In the genomic region with DNA sequence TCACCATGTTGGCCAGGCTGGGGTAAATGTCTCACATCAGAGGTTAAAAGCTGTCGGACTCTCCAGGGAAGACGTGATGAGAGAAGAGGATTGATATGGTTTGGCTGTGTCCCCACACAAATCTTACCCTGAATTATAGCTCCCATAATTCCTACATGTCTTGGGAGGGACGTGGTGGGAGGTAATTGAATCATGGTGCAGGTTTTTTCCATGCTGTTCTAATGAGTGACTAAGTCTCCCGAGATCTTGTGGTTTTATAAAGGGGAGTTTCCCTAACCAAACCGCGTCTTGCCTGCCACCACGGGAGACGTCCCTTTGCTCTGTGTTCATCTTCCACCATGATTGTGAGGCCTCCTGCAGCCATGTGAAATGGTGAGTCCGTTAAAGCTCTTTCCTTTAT, we compare ENCODE assay signal across 11 cellular contexts.
DNase-seq lines count a peak whose midpoint lies in the region; ATAC-seq and TF ChIP-seq lines count a peak whose summit lies in the region.
"Had no signal": no experiment of that assay in that cellular context is flagged by ENCODE, and none has a peak within 500 bp of the region (broad histone marks: within the 10 kb centered on the region; RNA-seq: fewer than 3 reads in every experiment).

No MANE protein-coding gene starts in this region.

- H3K27ac ChIP-seq in heart right ventricle = no peak overlapping the region
- no peak overlapping the region for H3K27ac ChIP-seq in body of pancreas
- H3K27ac ChIP-seq: tibial nerve had no signal

- H3K27ac Mint-ChIP-seq in activated CD4-positive, alpha-beta T cell treated with anti-CD3 and anti-CD28 coated beads for 36 hours = peak overlapping the region; percentile 43
- H3K27ac Mint-ChIP-seq in activated CD4-positive, alpha-beta T cell treated with anti-CD3 and anti-CD28 coated beads, Interleukin-2, amount 10 ng/mL, durations not matched to agents 7 days and 5 days = no peak overlapping the region
- H3K27ac Mint-ChIP-seq in IgD-negative memory B cell = peak overlapping the region in 2 of 3 donors; percentile 14 to 80
- H3K27ac Mint-ChIP-seq in osteocyte (ENCODE audit: unreplicated experiment) = no peak overlapping the region
- H3K27ac Mint-ChIP-seq: dendritic cell treated with granulocyte-macrophage colony-stimulating factor and Interleukin-4, amounts not matched to agents 40 ng/mL and 50 ng/mL, for 4 days had no signal

- peaks cover 11% of the 10 kb centered on the region for H3K36me3 Mint-ChIP-seq in activated CD4-positive, alpha-beta T cell treated with anti-CD3 and anti-CD28 coated beads for 36 hours (ENCODE audit: low read depth)
- H3K36me3 Mint-ChIP-seq in activated CD4-positive, alpha-beta T cell treated with anti-CD3 and anti-CD28 coated beads, Interleukin-2, amount 10 ng/mL, durations not matched to agents 7 days and 5 days (ENCODE audit: low read depth) = peaks cover 20% of the 10 kb centered on the region
- H3K36me3 Mint-ChIP-seq in IgD-negative memory B cell (no peaks in the 10 kb centered on the region), osteocyte (ENCODE audit: unreplicated experiment) (no peaks in the 10 kb centered on the region)

- H3K36me3 ChIP-seq in heart right ventricle (no peaks in the 10 kb centered on the region), body of pancreas (replicated peaks in 1 of 2; ENCODE audit: insufficient read depth in 1 of 2, low read depth in 2 of 2) (no peaks in the 10 kb centered on the region)
- H3K36me3 ChIP-seq: tibial nerve had no signal

- H3K9me3 ChIP-seq in heart right ventricle (peaks cover 0 to 12% (median 0%) of the 10 kb centered on the region in 11 donors), body of pancreas (no peaks in the 10 kb centered on the region)

- no peaks in the 10 kb centered on the region for H3K4me1 ChIP-seq in heart right ventricle
- H3K4me1 ChIP-seq in body of pancreas = no peaks in the 10 kb centered on the region
- H3K4me1 ChIP-seq: tibial nerve had no signal

- no peaks in the 10 kb centered on the region for H3K27me3 Mint-ChIP-seq in activated CD4-positive, alpha-beta T cell treated with anti-CD3 and anti-CD28 coated beads for 36 hours
- no peaks in the 10 kb centered on the region for H3K27me3 Mint-ChIP-seq in activated CD4-positive, alpha-beta T cell treated with anti-CD3 and anti-CD28 coated beads, Interleukin-2, amount 10 ng/mL, durations not matched to agents 7 days and 5 days
- H3K27me3 Mint-ChIP-seq in IgD-negative memory B cell = no peaks in the 10 kb centered on the region
- H3K27me3 Mint-ChIP-seq in osteocyte (ENCODE audit: unreplicated experiment) = peaks cover 11% of the 10 kb centered on the region
- H3K27me3 Mint-ChIP-seq: dendritic cell treated with granulocyte-macrophage colony-stimulating factor and Interleukin-4, amounts not matched to agents 40 ng/mL and 50 ng/mL, for 4 days had no signal

- H3K27me3 ChIP-seq in heart right ventricle = peaks cover 0 to 1% (median 0%) of the 10 kb centered on the region in 7 donors
- no peaks in the 10 kb centered on the region for H3K27me3 ChIP-seq in body of pancreas
- H3K27me3 ChIP-seq: tibial nerve had no signal

- intact Hi-C loops in activated CD4-positive, alpha-beta T cell treated with anti-CD3 and anti-CD28 coated beads for 36 hours (cut with DNase I, micrococcal nuclease) = no loop called here
- intact Hi-C loops in heart right ventricle (cut with DNase I) = no loop called here
- intact Hi-C loops in body of pancreas (cut with DNase I) = no loop called here

- peak; percentile 63 for DNase-seq in activated CD4-positive, alpha-beta T cell treated with anti-CD3 and anti-CD28 coated beads for 36 hours
- no peak for DNase-seq in activated CD4-positive, alpha-beta T cell treated with anti-CD3 and anti-CD28 coated beads, Interleukin-2, amount 10 ng/mL, durations not matched to agents 7 days and 5 days
- DNase-seq in activated naive CD4-positive, alpha-beta T cell treated with anti-CD3 and anti-CD28 coated beads, Interleukin-2, amount 50 U/mL, for 16 hours = peak; percentile 18
- DNase-seq in osteocyte (ENCODE audit: extremely low spot score, unreplicated experiment) (peak; percentile 27), heart right ventricle (no peak), cortex of kidney (lab: John Stamatoyannopoulos, UW) (no peak), body of pancreas (no peak)
- DNase-seq: NCI-H1417 treated with DMSO at 0.1 percent for 48 hours had no signal

- CTCF ChIA-PET in activated CD4-positive, alpha-beta T cell treated with anti-CD3 and anti-CD28 coated beads for 36 hours (lab: Charles Lee) = no interaction called here
- CTCF ChIA-PET in activated CD4-positive, alpha-beta T cell treated with anti-CD3 and anti-CD28 coated beads, Interleukin-2, amount 10 ng/mL, durations not matched to agents 7 days and 5 days (lab: Charles Lee) = no interaction called here

- H3K4me1 Mint-ChIP-seq in activated CD4-positive, alpha-beta T cell treated with anti-CD3 and anti-CD28 coated beads for 36 hours = peaks cover 23% of the 10 kb centered on the region
- peaks cover 25% of the 10 kb centered on the region for H3K4me1 Mint-ChIP-seq in activated CD4-positive, alpha-beta T cell treated with anti-CD3 and anti-CD28 coated beads, Interleukin-2, amount 10 ng/mL, durations not matched to agents 7 days and 5 days
- H3K4me1 Mint-ChIP-seq in IgD-negative memory B cell (peaks cover 8 to 17% (median 12%) of the 10 kb centered on the region in 3 donors), osteocyte (ENCODE audit: unreplicated experiment) (peaks cover 5% of the 10 kb centered on the region)

- H3K4me3 ChIP-seq in heart right ventricle = no peak overlapping the region
- H3K4me3 ChIP-seq in body of pancreas = no peak overlapping the region
- H3K4me3 ChIP-seq: tibial nerve had no signal

- no peak for TF ChIP-seq POLR2A in body of pancreas (IDR thresholded peaks at IDR 0.05)

- peak; percentile 83 for ATAC-seq in activated CD4-positive, alpha-beta T cell treated with anti-CD3 and anti-CD28 coated beads for 36 hours
- no peak for ATAC-seq in heart right ventricle
- ATAC-seq in body of pancreas = no peak

- TF ChIP-seq CTCF in osteocyte (IDR thresholded peaks at IDR 0.05) (no peak), heart right ventricle (IDR thresholded peaks at IDR 0.05) (no peak), body of pancreas (IDR thresholded peaks at IDR 0.05) (no peak)

- WGBS in heart right ventricle, 2 donors = 50 to 53% methylated on average over 9 of the region's 9 CpGs
- 52 to 58% methylated on average over 9 of the region's 9 CpGs for WGBS in body of pancreas, 2 donors

- POLR2A ChIA-PET in activated CD4-positive, alpha-beta T cell treated with anti-CD3 and anti-CD28 coated beads for 36 hours (lab: Charles Lee) = no interaction called here
- POLR2A ChIA-PET in activated CD4-positive, alpha-beta T cell treated with anti-CD3 and anti-CD28 coated beads, Interleukin-2, amount 10 ng/mL, durations not matched to agents 7 days and 5 days (lab: Charles Lee) = no interaction called here

- no peak overlapping the region for H3K4me3 Mint-ChIP-seq in activated CD4-positive, alpha-beta T cell treated with anti-CD3 and anti-CD28 coated beads for 36 hours
- no peak overlapping the region for H3K4me3 Mint-ChIP-seq in activated CD4-positive, alpha-beta T cell treated with anti-CD3 and anti-CD28 coated beads, Interleukin-2, amount 10 ng/mL, durations not matched to agents 7 days and 5 days
- no peak overlapping the region for H3K4me3 Mint-ChIP-seq in IgD-negative memory B cell
- H3K4me3 Mint-ChIP-seq in osteocyte (ENCODE audit: unreplicated experiment) = no peak overlapping the region
- H3K4me3 Mint-ChIP-seq: dendritic cell treated with granulocyte-macrophage colony-stimulating factor and Interleukin-4, amounts not matched to agents 40 ng/mL and 50 ng/mL, for 4 days had no signal

- peaks cover 11% of the 10 kb centered on the region for H3K9me3 Mint-ChIP-seq in activated CD4-positive, alpha-beta T cell treated with anti-CD3 and anti-CD28 coated beads for 36 hours (ENCODE audit: low read depth)
- H3K9me3 Mint-ChIP-seq in activated CD4-positive, alpha-beta T cell treated with anti-CD3 and anti-CD28 coated beads, Interleukin-2, amount 10 ng/mL, durations not matched to agents 7 days and 5 days = peaks cover 8% of the 10 kb centered on the region
- H3K9me3 Mint-ChIP-seq in IgD-negative memory B cell (peaks cover 0 to 5% (median 0%) of the 10 kb centered on the region in 3 donors), osteocyte (ENCODE audit: unreplicated experiment) (peaks cover 5% of the 10 kb centered on the region)
- H3K9me3 Mint-ChIP-seq: dendritic cell treated with granulocyte-macrophage colony-stimulating factor and Interleukin-4, amounts not matched to agents 40 ng/mL and 50 ng/mL, for 4 days had no signal

Comparison
In these comparisons a context has a peak if more than half of its experiments do, and no peak if none do; other contexts are left out.
1. DNase-seq: peak in activated CD4-positive, alpha-beta T cell treated with anti-CD3 and anti-CD28 coated beads for 36 hours (single experiment), activated naive CD4-positive, alpha-beta T cell treated with anti-CD3 and anti-CD28 coated beads, Interleukin-2, amount 50 U/mL, for 16 hours (single experiment) and osteocyte (single experiment); none in activated CD4-positive, alpha-beta T cell treated with anti-CD3 and anti-CD28 coated beads, Interleukin-2, amount 10 ng/mL, durations not matched to agents 7 days and 5 days (single experiment), heart right ventricle (0 of 2), cortex of kidney (single experiment) and body of pancreas (0 of 4).
2. H3K27ac Mint-ChIP-seq: peak in activated CD4-positive, alpha-beta T cell treated with anti-CD3 and anti-CD28 coated beads for 36 hours (single experiment) and IgD-negative memory B cell (2 of 3); none in activated CD4-positive, alpha-beta T cell treated with anti-CD3 and anti-CD28 coated beads, Interleukin-2, amount 10 ng/mL, durations not matched to agents 7 days and 5 days (single experiment) and osteocyte (single experiment).